ENCODE assay signal across 7 cellular contexts in the genomic region with DNA sequence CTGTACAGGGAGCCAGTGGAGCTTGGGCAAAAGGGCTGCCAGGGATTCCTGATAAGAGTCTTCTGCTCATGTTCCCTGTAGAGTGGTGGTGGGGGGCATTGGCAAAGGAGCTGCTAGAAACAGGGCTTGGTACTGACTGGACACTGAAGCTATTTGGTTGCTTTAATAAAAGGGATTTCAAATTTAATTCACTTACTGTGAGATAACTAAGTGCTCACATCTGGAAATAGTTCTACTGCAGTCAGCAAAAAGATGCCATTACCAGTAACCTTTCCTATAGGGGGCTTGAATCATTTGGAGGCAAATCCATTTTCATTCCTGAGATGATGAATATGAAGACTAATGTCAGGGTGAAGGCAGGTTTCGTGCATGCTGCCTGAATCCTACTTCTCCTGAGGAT.
"Had no signal": no experiment of that assay in that cellular context is flagged by ENCODE, and none has a peak within 500 bp of the region (broad histone marks: within the 10 kb centered on the region; RNA-seq: fewer than 3 reads in every experiment).

No MANE protein-coding gene starts in this region.

- H3K27ac Mint-ChIP-seq: IgD-negative memory B cell had no signal

- FAIRE-seq: HTR-8/SVneo, K562 had no signal

- H3K27ac ChIP-seq: HL-60 had no signal

- DNase-seq: IMR-90, KBM-7, KG1 had no signal

- H3K4me3 Mint-ChIP-seq: IgD-negative memory B cell had no signal

- ATAC-seq: K562 had no signal

- H3K4me3 ChIP-seq: K562 had no signal
